Comparison of ENCODE assay signal across 9 cellular contexts in the genomic region with DNA sequence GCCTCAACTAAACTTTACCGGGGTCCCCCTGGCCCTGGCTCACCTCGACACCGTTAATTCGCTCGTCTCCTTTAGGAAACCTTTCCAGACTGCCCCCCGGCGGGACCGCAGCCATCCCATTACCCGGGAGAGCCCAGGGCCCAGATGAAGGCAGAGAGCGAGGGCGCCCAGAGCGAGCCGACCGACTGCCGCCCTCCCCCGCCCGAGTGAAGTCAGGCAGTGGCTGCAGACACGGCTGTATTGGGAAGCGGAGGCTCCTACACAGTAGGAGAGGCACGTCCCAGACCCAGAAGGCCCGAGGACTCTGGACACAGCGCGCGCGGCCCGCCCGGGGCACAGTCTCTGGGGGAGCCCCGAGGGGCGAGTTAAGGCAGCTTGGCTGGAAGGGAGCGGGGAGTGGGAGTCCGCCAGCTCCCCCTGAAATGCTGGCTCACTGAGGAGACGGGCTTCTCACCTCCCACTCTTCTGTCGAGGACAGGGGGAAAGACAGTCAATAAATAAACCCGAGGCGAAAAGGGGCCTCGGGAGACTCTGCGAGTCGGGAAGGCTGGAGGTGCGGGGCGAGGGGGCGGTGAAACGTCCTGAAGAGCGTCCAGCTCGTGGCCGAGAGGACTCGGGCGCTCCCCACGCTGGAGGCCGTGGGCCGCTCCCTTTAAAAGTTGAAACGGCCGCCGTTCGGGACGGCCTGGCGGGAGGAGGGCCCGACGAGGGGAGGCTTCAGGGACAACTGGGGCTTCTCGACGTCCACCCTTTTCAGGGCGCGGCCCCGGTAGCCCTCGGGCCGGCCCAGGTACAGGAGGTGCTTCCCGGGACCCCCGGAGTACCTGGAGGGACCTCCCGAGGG. TPM values are rescaled to one million over a fixed set of nuclear protein-coding genes. Genes with fewer than 3 reads are reported as not detected.
DNase-seq lines count a peak whose midpoint lies in the region; ATAC-seq lines count a peak whose summit lies in the region.
"Had no signal": no experiment of that assay in that cellular context is flagged by ENCODE, and none has a peak within 500 bp of the region (broad histone marks: within the 10 kb centered on the region; RNA-seq: fewer than 3 reads in every experiment).

No MANE protein-coding gene starts in this region.

- no peak for ATAC-seq in activated T-cell treated with anti-CD3 and anti-CD28 coated beads, Interleukin-2, amount 50 U/mL, for 72 hours (replicated peaks in 1 of 2)
- peak; percentile 65 for ATAC-seq in left ventricle myocardium superior
- ATAC-seq in GM21423 (IDR thresholded peaks at IDR 0.05; ENCODE audit: unreplicated experiment): no peak
- ATAC-seq in HG02981 (IDR thresholded peaks at IDR 0.05; ENCODE audit: unreplicated experiment): no peak

- intact Hi-C loops in left ventricle myocardium superior (cut with micrococcal nuclease): no loop called here
- intact Hi-C loops in posterior vena cava (cut with DNase I): no loop called here

- no peaks in the 10 kb centered on the region for H3K27me3 Mint-ChIP-seq in activated T-cell treated with anti-CD3 and anti-CD28 coated beads, Interleukin-2, amount 50 U/mL, for 72 hours (ENCODE audit: low read depth)

- DNase-seq in COLO668 (lab: John Stamatoyannopoulos, UW; ENCODE audit: unreplicated experiment): peak; percentile 58
- DNase-seq in activated T-cell treated with anti-CD3 and anti-CD28 coated beads, Interleukin-2, amount 50 U/mL, for 72 hours: no peak
- DNase-seq in left ventricle myocardium superior: peak; percentile 52
- DNase-seq in posterior vena cava (ENCODE audit: low spot score): peak; percentile 73
- no peak for DNase-seq in NK-92 treated with Interleukin-12 subunit alpha and Interleukin-12 subunit beta, amount 100 ng/mL, for 24 hours (lab: John Stamatoyannopoulos, UW)
- no peak for DNase-seq in NCI-H2227 (lab: John Stamatoyannopoulos, UW; ENCODE audit: unreplicated experiment)

- no peaks in the 10 kb centered on the region for H3K9me3 Mint-ChIP-seq in activated T-cell treated with anti-CD3 and anti-CD28 coated beads, Interleukin-2, amount 50 U/mL, for 72 hours

- H3K4me3 Mint-ChIP-seq in activated T-cell treated with anti-CD3 and anti-CD28 coated beads, Interleukin-2, amount 50 U/mL, for 72 hours: peak overlapping the region; percentile 78 to 89

- H3K36me3 Mint-ChIP-seq in activated T-cell treated with anti-CD3 and anti-CD28 coated beads, Interleukin-2, amount 50 U/mL, for 72 hours (ENCODE audit: insufficient read depth in 2 of 2): no peaks in the 10 kb centered on the region

- no peak overlapping the region for H3K27ac Mint-ChIP-seq in activated T-cell treated with anti-CD3 and anti-CD28 coated beads, Interleukin-2, amount 50 U/mL, for 72 hours

- peaks cover 10% of the 10 kb centered on the region for H3K4me1 Mint-ChIP-seq in activated T-cell treated with anti-CD3 and anti-CD28 coated beads, Interleukin-2, amount 50 U/mL, for 72 hours (ENCODE audit: low read depth)

RNA-seq across cellular contexts. Expression of a gene that starts 14.4 kb away (rescaled TPM):
- total RNA-seq in activated T-cell treated with anti-CD3 and anti-CD28 coated beads, Interleukin-2, amount 50 U/mL, for 72 hours: 1 to 10 TPM; 1.9 to 4.3 TPM
- total RNA-seq in left ventricle myocardium superior (55.1 TPM), posterior vena cava (10 to 100 TPM in 1 of 2 donors, 1 to 10 TPM in 1; 6.9 to 10.1 TPM)

RNA-seq across cellular contexts. Expression of a gene that starts 24.4 kb away (rescaled TPM):
- total RNA-seq in activated T-cell treated with anti-CD3 and anti-CD28 coated beads, Interleukin-2, amount 50 U/mL, for 72 hours: 10 to 100 TPM; 14.7 to 17.1 TPM
- 1.4 TPM for total RNA-seq in left ventricle myocardium superior
- total RNA-seq in posterior vena cava: 1 to 10 TPM; 3.0 to 4.2 TPM

RNA-seq across cellular contexts. Expression of a gene that starts 33.6 kb away (rescaled TPM):
- 1 to 10 TPM; 5.2 to 6.1 TPM for total RNA-seq in activated T-cell treated with anti-CD3 and anti-CD28 coated beads, Interleukin-2, amount 50 U/mL, for 72 hours
- 13.0 TPM for total RNA-seq in left ventricle myocardium superior
- total RNA-seq in posterior vena cava: 1 to 10 TPM; 6.6 to 7.0 TPM

RNA-seq across cellular contexts. Expression of a gene that starts 33.9 kb away (rescaled TPM):
- total RNA-seq in activated T-cell treated with anti-CD3 and anti-CD28 coated beads, Interleukin-2, amount 50 U/mL, for 72 hours: 100 to 1,000 TPM in 1 of 2 donors, 10 to 100 TPM in 1; 87.1 to 103 TPM
- total RNA-seq in left ventricle myocardium superior (19.1 TPM), posterior vena cava (10 to 100 TPM; 26.5 to 27.0 TPM)

RNA-seq across cellular contexts. Expression of a gene that starts 43.7 kb away (rescaled TPM):
- total RNA-seq in activated T-cell treated with anti-CD3 and anti-CD28 coated beads, Interleukin-2, amount 50 U/mL, for 72 hours: 1 to 10 TPM; 1.8 to 3.2 TPM
- total RNA-seq in left ventricle myocardium superior: 0.62 TPM
- under 1 TPM in 1 of 2 donors, not detected in 1; 0.88 TPM for total RNA-seq in posterior vena cava
- total RNA-seq: lung microvascular endothelial cell had no signal

Comparison
In these comparisons a context has a peak if more than half of its experiments do, and no peak if none do; other contexts are left out.
1. DNase-seq: peak in COLO668 (single experiment), left ventricle myocardium superior (single experiment) and posterior vena cava (single experiment); none in activated T-cell treated with anti-CD3 and anti-CD28 coated beads, Interleukin-2, amount 50 U/mL, for 72 hours (0 of 2), NK-92 treated with Interleukin-12 subunit alpha and Interleukin-12 subunit beta, amount 100 ng/mL, for 24 hours (single experiment) and NCI-H2227 (single experiment).